8 cellular contexts compared by ENCODE assay signal in genomic region chr6:90080876-90081464, GRCh38.
DNase-seq lines count a peak whose midpoint lies in the region; ATAC-seq and TF ChIP-seq lines count a peak whose summit lies in the region.

No MANE protein-coding gene starts in this region.

- H3K4me3 Mint-ChIP-seq in nephron progenitor cell = no peak overlapping the region

- H3K4me2 ChIP-seq in MM.1S (ENCODE audit: low read depth, low read length) = no peak overlapping the region

- no peak overlapping the region for H2AFZ ChIP-seq in MM.1S (ENCODE audit: low read length)

- no peak overlapping the region for H3K9ac ChIP-seq in MM.1S (ENCODE audit: low read length)

- DNase-seq in activated T-cell treated with anti-CD3 and anti-CD28 coated beads, Interleukin-2, amount 50 U/mL, for 48 hours = peak; percentile 81 to 84
- DNase-seq in stimulated activated CD8-positive, alpha-beta memory T cell treated with anti-CD3 and anti-CD28 coated beads, Interleukin-12 subunit alpha, Interleukin-12 subunit beta, amount 100 ng/mL, for 1 hour (ENCODE audit: low read depth) = peak; percentile 43
- no peak for DNase-seq in 8988T
- DNase-seq in nephron progenitor cell = no peak
- DNase-seq in MM.1S = no peak
- no peak for DNase-seq in NCI-H128 (lab: John Stamatoyannopoulos, UW; ENCODE audit: unreplicated experiment)

- peaks cover 4% of the 10 kb centered on the region for H3K27me3 Mint-ChIP-seq in nephron progenitor cell (ENCODE audit: low read depth, poor library complexity)

- peak; percentile 75 for ATAC-seq in GM21381 (IDR thresholded peaks at IDR 0.05; ENCODE audit: unreplicated experiment)
- ATAC-seq in HG03571 (IDR thresholded peaks at IDR 0.05; ENCODE audit: unreplicated experiment) = peak; percentile 72

- TF ChIP-seq CTCF in nephron progenitor cell (IDR thresholded peaks at IDR 0.05) (no peak), MM.1S (IDR thresholded peaks at IDR 0.05; ENCODE audit: low read length) (no peak)

- H4K20me1 ChIP-seq in MM.1S (ENCODE audit: insufficient read depth, low read length) = no peaks in the 10 kb centered on the region

- no peaks in the 10 kb centered on the region for H3K4me1 ChIP-seq in MM.1S (ENCODE audit: low read length)

- H3K27ac Mint-ChIP-seq in nephron progenitor cell = no peak overlapping the region

- no peaks in the 10 kb centered on the region for H3K27me3 ChIP-seq in MM.1S (replicated peaks; ENCODE audit: insufficient read depth, low read length)

- no peak overlapping the region for H3K4me3 ChIP-seq in MM.1S (ENCODE audit: low read length)

- no peaks in the 10 kb centered on the region for H3K36me3 ChIP-seq in MM.1S (replicated peaks; ENCODE audit: insufficient read depth, low read length)

- H3K4me1 Mint-ChIP-seq in nephron progenitor cell = peaks cover 12% of the 10 kb centered on the region

- no peaks in the 10 kb centered on the region for H3K9me3 Mint-ChIP-seq in nephron progenitor cell

- no peaks in the 10 kb centered on the region for H3F3A ChIP-seq in MM.1S (ENCODE audit: insufficient read depth, low read length)

- H3K79me2 ChIP-seq in MM.1S (ENCODE audit: low read length) = no peaks in the 10 kb centered on the region

- H3K36me3 Mint-ChIP-seq in nephron progenitor cell (ENCODE audit: low read depth) = peaks cover 4% of the 10 kb centered on the region

- H3K9me3 ChIP-seq in MM.1S (replicated peaks; ENCODE audit: insufficient read depth, low read length) = no peaks in the 10 kb centered on the region

- H3K27ac ChIP-seq in MM.1S (ENCODE audit: low read length) = no peak overlapping the region

- H3K9me2 ChIP-seq in MM.1S (replicated peaks; ENCODE audit: insufficient read depth, low read length) = no peaks in the 10 kb centered on the region

Comparison
In these comparisons a context has a peak if more than half of its experiments do, and no peak if none do; other contexts are left out.
1. DNase-seq: peak in activated T-cell treated with anti-CD3 and anti-CD28 coated beads, Interleukin-2, amount 50 U/mL, for 48 hours (2 of 2) and stimulated activated CD8-positive, alpha-beta memory T cell treated with anti-CD3 and anti-CD28 coated beads, Interleukin-12 subunit alpha, Interleukin-12 subunit beta, amount 100 ng/mL, for 1 hour (single experiment); none in 8988T (single experiment), nephron progenitor cell (single experiment), MM.1S (single experiment) and NCI-H128 (single experiment).